In the genomic region with DNA sequence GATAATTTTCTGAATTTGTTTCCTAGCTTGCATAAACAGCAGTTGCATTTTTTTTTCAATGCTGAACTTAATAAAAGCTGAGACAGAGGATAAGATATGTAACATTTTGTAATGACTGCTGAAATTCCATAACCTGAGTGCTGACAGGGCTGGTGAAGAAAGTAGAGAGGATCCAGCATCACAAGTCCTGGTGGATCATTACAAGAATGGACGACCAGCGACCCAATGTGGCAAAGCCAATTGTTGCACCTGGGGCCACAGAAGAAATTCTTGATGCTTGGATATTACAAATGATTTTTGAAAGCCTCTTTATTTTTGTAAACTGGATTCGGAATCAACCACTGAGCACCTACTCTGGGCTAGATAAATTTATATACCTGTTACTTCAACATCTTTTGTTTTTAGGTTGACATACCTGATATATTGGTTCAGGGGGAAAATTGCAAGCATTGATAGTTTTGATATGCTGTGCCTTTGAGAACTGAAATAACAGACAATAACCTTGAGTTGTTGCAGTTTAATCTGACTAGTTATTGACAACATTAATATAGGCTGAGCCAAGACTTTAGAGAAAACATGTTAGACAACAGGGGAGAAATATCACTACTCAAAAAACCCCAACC, we compare ENCODE assay signal across 8 cellular contexts. TPM values are rescaled to one million over a fixed set of nuclear protein-coding genes. Genes with fewer than 3 reads are reported as not detected.
DNase-seq lines count a peak whose midpoint lies in the region; ATAC-seq and TF ChIP-seq lines count a peak whose summit lies in the region.

No MANE protein-coding gene starts in this region.

- H3K9ac ChIP-seq in OCI-LY3 (ENCODE audit: low read length): no peak overlapping the region

- H4K20me1 ChIP-seq in OCI-LY3 (ENCODE audit: insufficient read depth, low read length): no peaks in the 10 kb centered on the region

- H3K4me3 ChIP-seq in OCI-LY3 (ENCODE audit: low read length) (no peak overlapping the region), psoas muscle (no peak overlapping the region)

- DNase-seq in DMS 273 treated with DMSO at 0.1 percent for 48 hours (lab: John Stamatoyannopoulos, UW) (peak; percentile 17), HuH-7 (ENCODE audit: low spot score) (peak; percentile 51), head of caudate nucleus (peak; percentile 43 to 86 (median 72)), psoas muscle (peak; percentile 36 to 63)
- peak; percentile 76 for DNase-seq in activated naive CD4-positive, alpha-beta T cell treated with anti-CD3 and anti-CD28 coated beads for 36 hours

- H3K4me1 Mint-ChIP-seq in activated naive CD4-positive, alpha-beta T cell treated with anti-CD3 and anti-CD28 coated beads for 36 hours (ENCODE audit: low read depth): peaks cover 9% of the 10 kb centered on the region

- 0 to 3% (median 1%) methylated on average over 3 of the region's 3 CpGs for WGBS in psoas muscle, 3 donors

- peaks cover 1% of the 10 kb centered on the region for H3K36me3 Mint-ChIP-seq in activated naive CD4-positive, alpha-beta T cell treated with anti-CD3 and anti-CD28 coated beads for 36 hours (ENCODE audit: low read depth)

- no peak for ATAC-seq in psoas muscle
- ATAC-seq in GM21515 (IDR thresholded peaks at IDR 0.05; ENCODE audit: unreplicated experiment): no peak
- no peak for ATAC-seq in HG02759 (IDR thresholded peaks at IDR 0.05; ENCODE audit: unreplicated experiment)

- H3K79me2 ChIP-seq in OCI-LY3 (ENCODE audit: low read length): peaks cover 7% of the 10 kb centered on the region

- intact Hi-C loops in activated naive CD4-positive, alpha-beta T cell treated with anti-CD3 and anti-CD28 coated beads for 36 hours (cut with micrococcal nuclease): loop anchor here (1.0 to 2.0 kb wide), 6 partner anchors 138 to 1122 kb away; no protein-coding TSS in a partner anchor
- intact Hi-C loops in head of caudate nucleus (cut with DNase I) (loop anchor here (10.0 kb wide), 1 partner anchor 114 kb away; no protein-coding TSS in a partner anchor), psoas muscle (cut with DNase I) (loop anchor here (5.0 to 10.0 kb wide), 2 partner anchors 134 to 142 kb away; no protein-coding TSS in a partner anchor)

- no peak overlapping the region for H3K27ac Mint-ChIP-seq in activated naive CD4-positive, alpha-beta T cell treated with anti-CD3 and anti-CD28 coated beads for 36 hours

- H3K9me3 Mint-ChIP-seq in activated naive CD4-positive, alpha-beta T cell treated with anti-CD3 and anti-CD28 coated beads for 36 hours: no peaks in the 10 kb centered on the region

- H3K36me3 ChIP-seq in OCI-LY3 (replicated peaks; ENCODE audit: low read depth, low read length) (no peaks in the 10 kb centered on the region), psoas muscle (ENCODE audit: insufficient read depth in 1 of 2, low read depth in 1 of 2) (no peaks in the 10 kb centered on the region)

- H3K27ac ChIP-seq in OCI-LY3 (ENCODE audit: low read length) (no peak overlapping the region), psoas muscle (no peak overlapping the region)

- CTCF ChIA-PET in activated naive CD4-positive, alpha-beta T cell treated with anti-CD3 and anti-CD28 coated beads for 36 hours (lab: Charles Lee): interaction anchor here (0.6 to 1.7 kb wide), 3 partner anchors 94 to 243 kb away, joined by 3 to 6 read pairs (median 4); no protein-coding TSS in a partner anchor

- no peak overlapping the region for H3K4me3 Mint-ChIP-seq in activated naive CD4-positive, alpha-beta T cell treated with anti-CD3 and anti-CD28 coated beads for 36 hours

- H2AFZ ChIP-seq in OCI-LY3 (ENCODE audit: low read depth, low read length): peak overlapping the region; percentile 36; the same call in 1 of the 2 replicates

- H3K4me1 ChIP-seq in OCI-LY3 (ENCODE audit: low read length): peaks cover 13% of the 10 kb centered on the region
- H3K4me1 ChIP-seq in psoas muscle: peaks cover 3% of the 10 kb centered on the region

- peak overlapping the region; percentile 23 for H3K4me2 ChIP-seq in OCI-LY3 (ENCODE audit: low read length)

- H3K27me3 ChIP-seq in OCI-LY3 (ENCODE audit: low read depth, low read length) (peaks cover 5% of the 10 kb centered on the region; the same call in 1 of the 2 replicates), psoas muscle (ENCODE audit: insufficient read depth in 3 of 3, low read length in 2 of 3) (no peaks in the 10 kb centered on the region)

- H3K27me3 Mint-ChIP-seq in activated naive CD4-positive, alpha-beta T cell treated with anti-CD3 and anti-CD28 coated beads for 36 hours (ENCODE audit: low read depth): peaks cover 2% of the 10 kb centered on the region

- TF ChIP-seq CTCF in OCI-LY3 (IDR thresholded peaks at IDR 0.05; ENCODE audit: low read depth, low read length) (peak; percentile 92), psoas muscle (IDR thresholded peaks at IDR 0.05) (peak; percentile 75)

- no peaks in the 10 kb centered on the region for H3K9me3 ChIP-seq in OCI-LY3 (ENCODE audit: insufficient read depth, low read length)
- no peaks in the 10 kb centered on the region for H3K9me3 ChIP-seq in psoas muscle

RNA-seq across cellular contexts. Expression of gene ACTL6A, which starts 3.9 kb away (rescaled TPM):
- total RNA-seq in activated naive CD4-positive, alpha-beta T cell treated with anti-CD3 and anti-CD28 coated beads for 36 hours: 10 to 100 TPM; 89.2 to 90.0 TPM
- 10 to 100 TPM; 10.2 to 12.6 (median 11.0) TPM for total RNA-seq in psoas muscle
- 10 to 100 TPM; 13.5 to 22.5 (median 14.9) TPM for polyA plus RNA-seq in psoas muscle

RNA-seq across cellular contexts. Expression of gene MRPL47, which starts 45.6 kb away (rescaled TPM):
- total RNA-seq in activated naive CD4-positive, alpha-beta T cell treated with anti-CD3 and anti-CD28 coated beads for 36 hours: 10 to 100 TPM; 48.8 to 50.4 TPM
- 10 to 100 TPM; 29.4 to 62.6 (median 38.8) TPM for total RNA-seq in psoas muscle
- 100 to 1,000 TPM in 1 of 3 donors, 10 to 100 TPM in 2; 63.2 to 108 (median 87.5) TPM for polyA plus RNA-seq in psoas muscle

RNA-seq across cellular contexts. Expression of gene NDUFB5, which starts 45.7 kb away (rescaled TPM):
- total RNA-seq in activated naive CD4-positive, alpha-beta T cell treated with anti-CD3 and anti-CD28 coated beads for 36 hours: 100 to 1,000 TPM; 148 to 151 TPM
- total RNA-seq in psoas muscle: 100 to 1,000 TPM; 161 to 233 (median 206) TPM
- polyA plus RNA-seq in psoas muscle: 100 to 1,000 TPM; 147 to 261 (median 181) TPM

Comparison
In these comparisons a context has a peak if more than half of its experiments do, and no peak if none do; other contexts are left out.
1. DNase-seq: peak in every context shown above with its lines; median percentile 76 in activated naive CD4-positive, alpha-beta T cell treated with anti-CD3 and anti-CD28 coated beads for 36 hours; 72 in head of caudate nucleus; 51 in HuH-7; 50 in psoas muscle; 17 in DMS 273 treated with DMSO at 0.1 percent for 48 hours.
2. RNA of gene ACTL6A, which starts 3.9 kb away (total RNA-seq): 89.2 to 90.0 TPM in activated naive CD4-positive, alpha-beta T cell treated with anti-CD3 and anti-CD28 coated beads for 36 hours; 10.2 to 12.6 TPM in psoas muscle; every median in the first group is over 4 times any median in the second.